Comparison of ENCODE assay signal across 8 cellular contexts in the genomic region with DNA sequence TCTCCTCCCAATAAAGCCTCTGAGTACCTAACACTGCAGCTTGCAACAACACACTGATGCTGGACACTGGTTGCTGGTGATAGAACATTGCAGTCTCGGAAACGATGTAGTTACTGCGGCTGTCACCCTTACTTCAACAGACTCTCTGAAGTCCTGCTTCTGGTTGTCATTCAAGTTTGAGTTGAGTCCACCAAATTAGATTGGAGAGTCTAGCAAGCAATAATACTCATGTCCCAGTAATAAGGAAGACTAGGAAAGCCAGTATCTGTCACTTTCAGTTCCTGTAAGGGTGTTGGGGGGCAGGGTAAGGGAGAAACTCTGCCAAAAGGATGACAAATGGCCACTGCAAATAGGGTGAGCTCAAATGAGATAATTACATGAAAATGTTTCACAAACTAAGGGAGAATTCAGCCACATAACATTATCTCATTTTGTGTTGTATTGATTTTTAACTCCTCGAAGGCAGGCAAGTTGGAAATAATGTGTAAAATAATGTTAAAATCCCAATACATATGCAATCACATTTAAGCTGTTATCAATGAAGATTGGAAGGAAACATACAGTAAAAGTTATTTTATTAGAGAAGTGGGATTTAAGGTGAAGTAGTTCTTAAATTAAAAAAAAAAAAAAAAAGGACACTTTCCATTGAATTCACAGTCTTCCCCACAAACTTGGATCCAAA. TPM values are rescaled to one million over a fixed set of nuclear protein-coding genes. Genes with fewer than 3 reads are reported as not detected.
A peak's percentile ranks its signal among the peaks of the same experiment; 100 is the strongest.
DNase-seq lines count a peak whose midpoint lies in the region; FAIRE-seq and TF ChIP-seq lines count a peak whose summit lies in the region.

No MANE protein-coding gene starts in this region.

- no peaks in the 10 kb centered on the region for H4K20me1 ChIP-seq in OCI-LY7 (ENCODE audit: insufficient read depth, low read length)

- H3K79me2 ChIP-seq in OCI-LY7 (ENCODE audit: insufficient read depth, low read depth, low read length) = no peaks in the 10 kb centered on the region

- H3K4me1 ChIP-seq in OCI-LY7 (ENCODE audit: insufficient read depth, low read length, poor library complexity, severe bottlenecking) = peaks cover 13% of the 10 kb centered on the region
- peaks cover 9% of the 10 kb centered on the region for H3K4me1 ChIP-seq in vagina

- no peaks in the 10 kb centered on the region for H3K36me3 ChIP-seq in OCI-LY7 (ENCODE audit: insufficient read depth, low read length)
- H3K36me3 ChIP-seq in vagina = no peaks in the 10 kb centered on the region

- DNase-seq in AML-193 (lab: John Stamatoyannopoulos, UW) (peak; percentile 37 to 60), GM19239 (ENCODE audit: insufficient read length, low spot score) (no peak), OCI-LY7 (ENCODE audit: low spot score) (peak; percentile 7), coronary artery (ENCODE audit: low spot score) (no peak), midbrain (lab: John Stamatoyannopoulos, UW) (peak; percentile 38), vagina (ENCODE audit: extremely low spot score in 2 of 2) (no peak), 8988T (no peak), mucosa of gallbladder (ENCODE audit: low spot score) (no peak)

- H3K9me3 ChIP-seq in OCI-LY7 (ENCODE audit: low read length) (no peaks in the 10 kb centered on the region), vagina (no peaks in the 10 kb centered on the region)

- peak; percentile 89 for FAIRE-seq in GM19239 (lab: Jason Lieb, UNC)

- POLR2A ChIA-PET in OCI-LY7 (lab: Charles Lee) = interaction anchor here (0.7 to 1.1 kb wide), 4 partner anchors 8 to 1715 kb away, joined by 3 to 7 read pairs (median 4); a partner anchor contains a TSS

- TF ChIP-seq CTCF in OCI-LY7 (conservative IDR thresholded peaks at IDR 0.05; ENCODE audit: low read length) (no peak), coronary artery (IDR thresholded peaks at IDR 0.05) (no peak), vagina (IDR thresholded peaks at IDR 0.05) (no peak)

- BruUV-seq in OCI-LY7 (replicated peaks; lab: Mats Ljungman, UMichigan) = no TSS peak

- H3K4me2 ChIP-seq in OCI-LY7 (ENCODE audit: low read length) = peak overlapping the region; percentile 66

- H3K27ac ChIP-seq in OCI-LY7 (ENCODE audit: low read depth, low read length, poor library complexity, severe bottlenecking) (no peak overlapping the region), coronary artery (peak overlapping the region; percentile 85 to 88), vagina (peak overlapping the region; percentile 78)

- intact Hi-C loops in OCI-LY7 (cut with micrococcal nuclease; ENCODE audit: unreplicated experiment) (no loop called here), vagina (cut with DNase I) (loop anchor here (10.0 kb wide), 1 partner anchor 619 kb away; a partner anchor contains a TSS)

- H3K4me3 ChIP-seq in OCI-LY7 (ENCODE audit: low read depth, low read length, poor library complexity, severe bottlenecking) (peak overlapping the region; percentile 68), coronary artery (peak overlapping the region; percentile 78), vagina (peak overlapping the region; percentile 58 to 78)

- CTCF ChIA-PET in OCI-LY7 (lab: Charles Lee; ENCODE audit: unreplicated experiment) = no interaction called here

- peak overlapping the region; percentile 91 for H2AFZ ChIP-seq in OCI-LY7 (ENCODE audit: low read length)

- no peaks in the 10 kb centered on the region for H3K27me3 ChIP-seq in vagina

- TF ChIP-seq POLR2A in vagina (IDR thresholded peaks at IDR 0.05) = no peak

- no peaks in the 10 kb centered on the region for H3K9me2 ChIP-seq in OCI-LY7 (ENCODE audit: insufficient read depth, low read length)

RNA-seq across cellular contexts. Expression of a gene that starts 0.8 kb away (rescaled TPM):
- total RNA-seq in OCI-LY7 (2014; rRNA removed; shearing (Covaris generic)) = 4.5 and 10.2 TPM in 2 replicates
- total RNA-seq in OCI-LY7 (2022) (2.6 and 3.4 TPM in 2 replicates), vagina (16.0 TPM), mucosa of gallbladder (19.9 TPM)

RNA-seq across cellular contexts. Expression of a gene that starts 8.3 kb away (rescaled TPM):
- 18.1 and 21.4 TPM in 2 replicates for total RNA-seq in OCI-LY7 (2014; rRNA removed; shearing (Covaris generic))
- total RNA-seq in OCI-LY7 (2022) (31.8 and 33.5 TPM in 2 replicates), vagina (28.5 TPM), mucosa of gallbladder (23.6 TPM)

RNA-seq across cellular contexts. Expression of a gene that starts 50.1 kb away (rescaled TPM):
- total RNA-seq in OCI-LY7 (2014; rRNA removed; shearing (Covaris generic)) = not detected in 2 replicates
- total RNA-seq in OCI-LY7 (2022) (not detected in 2 replicates), vagina (not detected), mucosa of gallbladder (16.7 TPM)

Comparison
In these comparisons a context has a peak if more than half of its experiments do, and no peak if none do; other contexts are left out.
1. DNase-seq: peak in AML-193 (2 of 2), OCI-LY7 (single experiment) and midbrain (single experiment); none in GM19239 (single experiment), coronary artery (single experiment), vagina (0 of 2), 8988T (single experiment) and mucosa of gallbladder (single experiment).
2. RNA of a gene that starts 50.1 kb away (total RNA-seq): 16.7 TPM in mucosa of gallbladder (single experiment); not detected in OCI-LY7 and not detected in vagina (single experiment); every median in the first group is over 10 times any median in the second.
3. Peak in every context shown above with its lines, with median percentiles within 50 percentile points of each other: H3K4me3 ChIP-seq.